In the genomic region with DNA sequence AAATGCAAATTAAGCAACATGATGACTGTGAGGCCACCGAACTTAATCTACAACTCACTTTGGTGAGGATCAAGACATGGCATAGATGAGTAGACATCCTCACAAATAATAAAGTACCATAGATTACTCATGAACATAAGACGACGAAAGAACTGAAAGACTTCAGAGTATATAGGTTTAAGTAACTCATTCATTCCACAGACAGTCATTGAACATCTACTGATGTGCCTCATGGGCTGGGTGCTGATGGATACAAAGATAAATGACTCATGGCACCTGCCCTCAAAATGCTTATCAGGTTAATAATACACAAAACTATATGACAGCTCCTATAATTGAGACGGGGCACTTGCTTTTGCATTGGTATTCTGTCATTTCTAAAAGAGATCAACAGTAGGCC, we compare ENCODE assay signal across 18 cellular contexts.
A peak's percentile ranks its signal among the peaks of the same experiment; 100 is the strongest.
DNase-seq lines count a peak whose midpoint lies in the region; ATAC-seq, FAIRE-seq and TF ChIP-seq lines count a peak whose summit lies in the region.
"Had no signal": no experiment of that assay in that cellular context is flagged by ENCODE, and none has a peak within 500 bp of the region (broad histone marks: within the 10 kb centered on the region; RNA-seq: fewer than 3 reads in every experiment).

No MANE protein-coding gene starts in this region.

- TF ChIP-seq CTCF in PC-3 (conservative IDR thresholded peaks at IDR 0.05; ENCODE audit: low read depth, low read length) (no peak), prostate gland (IDR thresholded peaks at IDR 0.05) (no peak)

- no peak for TF ChIP-seq POLR2A in prostate gland (IDR thresholded peaks at IDR 0.05)

- DNase-seq in activated naive CD8-positive, alpha-beta T cell treated with anti-CD3 and anti-CD28 coated beads, Interleukin-2, amount 50 U/mL, for 24 hours = no peak
- no peak for DNase-seq in activated naive CD8-positive, alpha-beta T cell treated with anti-CD3 and anti-CD28 coated beads for 36 hours
- peak; percentile 48 for DNase-seq in PC-3
- DNase-seq in prostate gland (ENCODE audit: low spot score) = no peak
- no peak for DNase-seq in activated naive CD4-positive, alpha-beta T cell (lab: John Stamatoyannopoulos, UW)
- DNase-seq: Calu3; CD8-positive, alpha-beta T cell; DMS79 treated with DMSO at 0.1 percent for 48 hours; HCEC 1CT; IMR-90 had no signal

- no peaks in the 10 kb centered on the region for H3K27me3 ChIP-seq in PC-3 (ENCODE audit: low read length)
- H3K27me3 ChIP-seq in prostate gland (replicated peaks; ENCODE audit: insufficient read depth) = no peaks in the 10 kb centered on the region
- H3K27me3 ChIP-seq: BLaER1 treated with 17β-estradiol and CSF1 and Interleukin-3, amounts not matched to agents 10 nM and 100 nM had no signal

- no peak overlapping the region for H2AFZ ChIP-seq in PC-3 (ENCODE audit: low read length)
- H2AFZ ChIP-seq: GM23338 had no signal

- H3K36me3 ChIP-seq in PC-3 (ENCODE audit: low read depth, low read length) (peaks cover 57% of the 10 kb centered on the region), prostate gland (no peaks in the 10 kb centered on the region)

- no peaks in the 10 kb centered on the region for H3K9me3 Mint-ChIP-seq in activated naive CD8-positive, alpha-beta T cell treated with anti-CD3 and anti-CD28 coated beads, Interleukin-2, amount 50 U/mL, for 24 hours
- H3K9me3 Mint-ChIP-seq in activated naive CD8-positive, alpha-beta T cell treated with anti-CD3 and anti-CD28 coated beads for 36 hours = no peaks in the 10 kb centered on the region
- H3K9me3 Mint-ChIP-seq: CD8-positive, alpha-beta T cell; GM23338 had no signal

- H3K27me3 Mint-ChIP-seq in activated naive CD8-positive, alpha-beta T cell treated with anti-CD3 and anti-CD28 coated beads, Interleukin-2, amount 50 U/mL, for 24 hours = no peaks in the 10 kb centered on the region
- no peaks in the 10 kb centered on the region for H3K27me3 Mint-ChIP-seq in activated naive CD8-positive, alpha-beta T cell treated with anti-CD3 and anti-CD28 coated beads for 36 hours

- H3K27ac ChIP-seq in PC-3 (ENCODE audit: low read length) (no peak overlapping the region), prostate gland (no peak overlapping the region)
- H3K27ac ChIP-seq: BLaER1 treated with 17β-estradiol and CSF1 and Interleukin-3, amounts not matched to agents 10 nM and 100 nM had no signal

- H3K4me3 Mint-ChIP-seq in activated naive CD8-positive, alpha-beta T cell treated with anti-CD3 and anti-CD28 coated beads, Interleukin-2, amount 50 U/mL, for 24 hours = no peak overlapping the region
- no peak overlapping the region for H3K4me3 Mint-ChIP-seq in activated naive CD8-positive, alpha-beta T cell treated with anti-CD3 and anti-CD28 coated beads for 36 hours
- H3K4me3 Mint-ChIP-seq: B cell; CD8-positive, alpha-beta T cell; GM23338 had no signal

- no TSS peak for BruUV-seq in PC-3 (replicated peaks; lab: Mats Ljungman, UMichigan)

- H3K79me2 ChIP-seq in PC-3 (ENCODE audit: low read length) = peaks cover 30% of the 10 kb centered on the region

- CTCF ChIA-PET in PC-3 (lab: Charles Lee) = no interaction called here

- ATAC-seq in activated naive CD8-positive, alpha-beta T cell treated with anti-CD3 and anti-CD28 coated beads, Interleukin-2, amount 50 U/mL, for 24 hours = peak; percentile 36
- ATAC-seq in PC-3 = no peak
- ATAC-seq in HG03571 (IDR thresholded peaks at IDR 0.05; ENCODE audit: unreplicated experiment) = no peak
- ATAC-seq: CD8-positive, alpha-beta T cell; GM12878; GM23338 had no signal

- H3F3A ChIP-seq in PC-3 (ENCODE audit: low read length, unreplicated experiment) = peaks cover 3% of the 10 kb centered on the region

- no peak overlapping the region for H3K4me2 ChIP-seq in PC-3 (ENCODE audit: low read length)
- H3K4me2 ChIP-seq: BLaER1 treated with 17β-estradiol and CSF1 and Interleukin-3, amounts not matched to agents 10 nM and 100 nM; GM23338 had no signal

- H3K4me1 ChIP-seq in PC-3 (ENCODE audit: insufficient read depth, low read length) (no peaks in the 10 kb centered on the region), prostate gland (replicated peaks) (no peaks in the 10 kb centered on the region)

- peak; percentile 17 for FAIRE-seq in islet of Langerhans (lab: Jason Lieb, UNC)
- FAIRE-seq: GM12878, H54, HTR-8/SVneo had no signal

- intact Hi-C loops in PC-3 (cut with micrococcal nuclease) (no loop called here), prostate gland (cut with DNase I) (no loop called here)

- H3K9me3 ChIP-seq in PC-3 (ENCODE audit: low read length) = no peaks in the 10 kb centered on the region
- no peaks in the 10 kb centered on the region for H3K9me3 ChIP-seq in prostate gland
- H3K9me3 ChIP-seq: BLaER1 treated with 17β-estradiol and CSF1 and Interleukin-3, amounts not matched to agents 10 nM and 100 nM had no signal

- POLR2A ChIA-PET in PC-3 (lab: Charles Lee; ENCODE audit: unreplicated experiment) = no interaction called here

- H3K36me3 Mint-ChIP-seq in activated naive CD8-positive, alpha-beta T cell treated with anti-CD3 and anti-CD28 coated beads, Interleukin-2, amount 50 U/mL, for 24 hours (ENCODE audit: low read depth) = no peaks in the 10 kb centered on the region
- no peaks in the 10 kb centered on the region for H3K36me3 Mint-ChIP-seq in activated naive CD8-positive, alpha-beta T cell treated with anti-CD3 and anti-CD28 coated beads for 36 hours
- H3K36me3 Mint-ChIP-seq: CD8-positive, alpha-beta T cell had no signal

- no peaks in the 10 kb centered on the region for H4K20me1 ChIP-seq in PC-3 (ENCODE audit: low read length)
- H4K20me1 ChIP-seq: BLaER1 treated with 17β-estradiol and CSF1 and Interleukin-3, amounts not matched to agents 10 nM and 100 nM had no signal

- no peaks in the 10 kb centered on the region for H3K9me2 ChIP-seq in PC-3 (replicated peaks; ENCODE audit: low read length)

- no peak overlapping the region for H3K27ac Mint-ChIP-seq in activated naive CD8-positive, alpha-beta T cell treated with anti-CD3 and anti-CD28 coated beads, Interleukin-2, amount 50 U/mL, for 24 hours
- no peak overlapping the region for H3K27ac Mint-ChIP-seq in activated naive CD8-positive, alpha-beta T cell treated with anti-CD3 and anti-CD28 coated beads for 36 hours
- H3K27ac Mint-ChIP-seq: B cell; CD8-positive, alpha-beta T cell; GM23338 had no signal

- no peak overlapping the region for H3K9ac ChIP-seq in PC-3 (ENCODE audit: low read length)
- H3K9ac ChIP-seq: BLaER1 treated with 17β-estradiol and CSF1 and Interleukin-3, amounts not matched to agents 10 nM and 100 nM had no signal

- WGBS in prostate gland = 93% methylated on average over 4 of the region's 4 CpGs

- H3K4me3 ChIP-seq in PC-3 (ENCODE audit: low read length) (no peak overlapping the region), prostate gland (no peak overlapping the region)
- H3K4me3 ChIP-seq: BLaER1 treated with 17β-estradiol and CSF1 and Interleukin-3, amounts not matched to agents 10 nM and 100 nM; GM12878; GM23338 had no signal

- no peaks in the 10 kb centered on the region for H3K4me1 Mint-ChIP-seq in activated naive CD8-positive, alpha-beta T cell treated with anti-CD3 and anti-CD28 coated beads, Interleukin-2, amount 50 U/mL, for 24 hours
- H3K4me1 Mint-ChIP-seq in activated naive CD8-positive, alpha-beta T cell treated with anti-CD3 and anti-CD28 coated beads for 36 hours = no peaks in the 10 kb centered on the region
- H3K4me1 Mint-ChIP-seq: B cell had no signal
